Comparison of ENCODE assay signal across 21 cellular contexts in genomic region chr4:24801136-24801855, GRCh38. TPM values are rescaled to one million over a fixed set of nuclear protein-coding genes. Genes with fewer than 3 reads are reported as not detected.
DNase-seq lines count a peak whose midpoint lies in the region; ATAC-seq, FAIRE-seq and TF ChIP-seq lines count a peak whose summit lies in the region.
"Had no signal": no experiment of that assay in that cellular context is flagged by ENCODE, and none has a peak within 500 bp of the region (broad histone marks: within the 10 kb centered on the region; RNA-seq: fewer than 3 reads in every experiment).

No MANE protein-coding gene starts in this region.

- H3K27me3 Mint-ChIP-seq in neural progenitor cell (ENCODE audit: insufficient read depth, low read depth), result peaks cover 13% of the 10 kb centered on the region
- H3K27me3 Mint-ChIP-seq in type B pancreatic cell, result peaks cover 56% of the 10 kb centered on the region
- H3K27me3 Mint-ChIP-seq in stimulated activated memory B cell treated with anti-CD40 and anti-IgM and Interleukin-4, amounts not matched to agents 10 μg/mL and 1 μg/mL and 100 μg/mL, for 72 hours, result peaks cover 48% of the 10 kb centered on the region

- H3K4me3 Mint-ChIP-seq in neural progenitor cell, result no peak overlapping the region
- peak overlapping the region; percentile 61 for H3K4me3 Mint-ChIP-seq in type B pancreatic cell
- H3K4me3 Mint-ChIP-seq in stimulated activated memory B cell treated with anti-CD40 and anti-IgM and Interleukin-4, amounts not matched to agents 10 μg/mL and 1 μg/mL and 100 μg/mL, for 72 hours, result no peak overlapping the region
- H3K4me3 Mint-ChIP-seq: natural killer cell, T-cell had no signal

- H3F3A ChIP-seq in neural progenitor cell (ENCODE audit: low read depth) (no peaks in the 10 kb centered on the region), MM.1S (ENCODE audit: insufficient read depth, low read length) (no peaks in the 10 kb centered on the region)

- DNase-seq in WERI-Rb-1 (no peak), heart right ventricle (peak in 1 of 2 donors; percentile 32), neural progenitor cell (ENCODE audit: low spot score) (no peak), type B pancreatic cell (ENCODE audit: extremely low spot score, unreplicated experiment) (no peak), MM.1S (no peak), urothelium cell line (ENCODE audit: low spot score) (no peak)
- no peak for DNase-seq in activated CD4-positive, alpha-beta T cell treated with anti-CD3 and anti-CD28 coated beads, Interleukin-2, amount 50 U/mL, for 4 hours
- DNase-seq: activated CD4-positive, alpha-beta T cell treated with anti-CD3 and anti-CD28 coated beads, Interleukin-2, amount 50 U/mL, for 1 hour; activated gamma-delta T cell; AML-193; effector memory CD4-positive, alpha-beta T cell; GOT3; mammary epithelial cell; natural killer cell; NCI-H1417; NCI-H526 treated with DMSO at 0.1 percent for 48 hours; SIG-M5; T-cell had no signal

- ATAC-seq in heart right ventricle, result peak in 6 of 8 donors; percentile 8 to 54 (median 46)
- no peak for ATAC-seq in stimulated activated memory B cell treated with anti-CD40 and anti-IgM and Interleukin-4, amounts not matched to agents 10 μg/mL and 1 μg/mL and 100 μg/mL, for 72 hours
- ATAC-seq: natural killer cell, T-cell had no signal

- intact Hi-C loops in heart right ventricle (cut with DNase I), result loop anchor here in 1 of 10 donors (10.0 kb wide), 1 partner anchor 316 kb away; no protein-coding TSS in a partner anchor

- H2AFZ ChIP-seq in neural progenitor cell (replicated peaks) (peak overlapping the region; percentile 92), MM.1S (ENCODE audit: low read length) (no peak overlapping the region)

- TF ChIP-seq CTCF in WERI-Rb-1 (IDR thresholded peaks at IDR 0.05; ENCODE audit: low read depth, low read length) (no peak), heart right ventricle (IDR thresholded peaks at IDR 0.05) (no peak), neural progenitor cell (IDR thresholded peaks at IDR 0.05) (no peak), type B pancreatic cell (conservative IDR thresholded peaks at IDR 0.05) (no peak), MM.1S (IDR thresholded peaks at IDR 0.05; ENCODE audit: low read length) (no peak)

- H3K9me3 ChIP-seq in WERI-Rb-1 (ENCODE audit: severe bottlenecking) (no peaks in the 10 kb centered on the region), heart right ventricle (no peaks in the 10 kb centered on the region), neural progenitor cell (ENCODE audit: low read depth) (no peaks in the 10 kb centered on the region), MM.1S (replicated peaks; ENCODE audit: insufficient read depth, low read length) (no peaks in the 10 kb centered on the region)
- H3K9me3 ChIP-seq: testis had no signal

- no peaks in the 10 kb centered on the region for H3K79me2 ChIP-seq in neural progenitor cell (ENCODE audit: low read depth)
- H3K79me2 ChIP-seq in MM.1S (ENCODE audit: low read length), result no peaks in the 10 kb centered on the region

- H4K20me1 ChIP-seq in neural progenitor cell (ENCODE audit: low read depth) (no peaks in the 10 kb centered on the region), MM.1S (ENCODE audit: insufficient read depth, low read length) (no peaks in the 10 kb centered on the region)

- H3K9me2 ChIP-seq in MM.1S (replicated peaks; ENCODE audit: insufficient read depth, low read length), result no peaks in the 10 kb centered on the region

- H3K27ac ChIP-seq in WERI-Rb-1 (peak overlapping the region; percentile 29), heart right ventricle (peak overlapping the region in 5 of 10 donors; percentile 37 to 55 (median 52)), neural progenitor cell (no peak overlapping the region), MM.1S (ENCODE audit: low read length) (no peak overlapping the region)

- peak overlapping the region; percentile 88 for H3K4me2 ChIP-seq in neural progenitor cell
- no peak overlapping the region for H3K4me2 ChIP-seq in MM.1S (ENCODE audit: low read depth, low read length)

- no peaks in the 10 kb centered on the region for H3K27me3 ChIP-seq in WERI-Rb-1 (ENCODE audit: insufficient read depth, low read depth, severe bottlenecking)
- peaks cover 0 to 35% (median 13%) of the 10 kb centered on the region in 7 donors for H3K27me3 ChIP-seq in heart right ventricle
- H3K27me3 ChIP-seq in neural progenitor cell, result peaks cover 64% of the 10 kb centered on the region
- no peaks in the 10 kb centered on the region for H3K27me3 ChIP-seq in MM.1S (replicated peaks; ENCODE audit: insufficient read depth, low read length)
- H3K27me3 ChIP-seq: testis had no signal

- 49 to 58% methylated on average over 10 of the region's 10 CpGs for WGBS in heart right ventricle, 2 donors

- H3K4me1 ChIP-seq in heart right ventricle (peaks cover 2 to 34% (median 23%) of the 10 kb centered on the region in 9 donors), neural progenitor cell (peaks cover 4% of the 10 kb centered on the region), MM.1S (ENCODE audit: low read length) (0 out of 2 replicates have a peak, but pooled peaks cover 8% of the 10 kb centered on the region)

- H3K36me3 ChIP-seq in WERI-Rb-1, result no peaks in the 10 kb centered on the region
- H3K36me3 ChIP-seq in heart right ventricle, result peaks cover 0 to under 1% (median 0%) of the 10 kb centered on the region in 9 donors
- H3K36me3 ChIP-seq in neural progenitor cell, result no peaks in the 10 kb centered on the region
- no peaks in the 10 kb centered on the region for H3K36me3 ChIP-seq in MM.1S (replicated peaks; ENCODE audit: insufficient read depth, low read length)

- H3K27ac Mint-ChIP-seq in neural progenitor cell (no peak overlapping the region), type B pancreatic cell (no peak overlapping the region)
- no peak overlapping the region for H3K27ac Mint-ChIP-seq in stimulated activated memory B cell treated with anti-CD40 and anti-IgM and Interleukin-4, amounts not matched to agents 10 μg/mL and 1 μg/mL and 100 μg/mL, for 72 hours
- H3K27ac Mint-ChIP-seq: natural killer cell, T-cell had no signal

- H3K9me3 Mint-ChIP-seq in neural progenitor cell, result peaks cover 7% of the 10 kb centered on the region
- peaks cover 5% of the 10 kb centered on the region for H3K9me3 Mint-ChIP-seq in type B pancreatic cell
- H3K9me3 Mint-ChIP-seq in stimulated activated memory B cell treated with anti-CD40 and anti-IgM and Interleukin-4, amounts not matched to agents 10 μg/mL and 1 μg/mL and 100 μg/mL, for 72 hours, result no peaks in the 10 kb centered on the region

- no peak for FAIRE-seq in urothelium cell line (lab: Jason Lieb, UNC)
- FAIRE-seq: keratinocyte had no signal

- H3K4me3 ChIP-seq in WERI-Rb-1 (ENCODE audit: low read depth, low read length), result no peak overlapping the region
- peak overlapping the region in 5 of 10 donors; percentile 34 to 46 (median 42) for H3K4me3 ChIP-seq in heart right ventricle
- peak overlapping the region; percentile 50 for H3K4me3 ChIP-seq in neural progenitor cell
- no peak overlapping the region for H3K4me3 ChIP-seq in MM.1S (ENCODE audit: low read length)

- peaks cover 16% of the 10 kb centered on the region for H3K4me1 Mint-ChIP-seq in neural progenitor cell
- H3K4me1 Mint-ChIP-seq in type B pancreatic cell (ENCODE audit: unreplicated experiment), result peaks cover 27% of the 10 kb centered on the region
- no peaks in the 10 kb centered on the region for H3K4me1 Mint-ChIP-seq in stimulated activated memory B cell treated with anti-CD40 and anti-IgM and Interleukin-4, amounts not matched to agents 10 μg/mL and 1 μg/mL and 100 μg/mL, for 72 hours
- H3K4me1 Mint-ChIP-seq: T-cell had no signal

- no peak overlapping the region for H3K9ac ChIP-seq in neural progenitor cell
- H3K9ac ChIP-seq in MM.1S (ENCODE audit: low read length), result no peak overlapping the region

- H3K36me3 Mint-ChIP-seq in neural progenitor cell (peaks cover 2% of the 10 kb centered on the region), type B pancreatic cell (no peaks in the 10 kb centered on the region)
- no peaks in the 10 kb centered on the region for H3K36me3 Mint-ChIP-seq in stimulated activated memory B cell treated with anti-CD40 and anti-IgM and Interleukin-4, amounts not matched to agents 10 μg/mL and 1 μg/mL and 100 μg/mL, for 72 hours
- H3K36me3 Mint-ChIP-seq: natural killer cell, T-cell had no signal

RNA-seq across cellular contexts. Expression of gene SOD3, which starts 5.9 kb away (rescaled TPM):
- 100 to 1,000 TPM in 2 of 10 donors, 10 to 100 TPM in 8; 30.3 to 118 (median 56.2) TPM for total RNA-seq in heart right ventricle
- polyA plus RNA-seq in heart right ventricle, result 10 to 100 TPM; 15.1 to 31.9 TPM
- total RNA-seq in neural progenitor cell (ENCODE audit: low replicate concordance), result 0.11 and 1.6 TPM in 2 replicates
- 3.8 and 5.4 TPM in 2 replicates for total RNA-seq in type B pancreatic cell (ENCODE audit: low replicate concordance)
- total RNA-seq: natural killer cell had no signal
- polyA plus RNA-seq: keratinocyte, mammary epithelial cell had no signal
